8 cellular contexts compared by ENCODE assay signal in the genomic region with DNA sequence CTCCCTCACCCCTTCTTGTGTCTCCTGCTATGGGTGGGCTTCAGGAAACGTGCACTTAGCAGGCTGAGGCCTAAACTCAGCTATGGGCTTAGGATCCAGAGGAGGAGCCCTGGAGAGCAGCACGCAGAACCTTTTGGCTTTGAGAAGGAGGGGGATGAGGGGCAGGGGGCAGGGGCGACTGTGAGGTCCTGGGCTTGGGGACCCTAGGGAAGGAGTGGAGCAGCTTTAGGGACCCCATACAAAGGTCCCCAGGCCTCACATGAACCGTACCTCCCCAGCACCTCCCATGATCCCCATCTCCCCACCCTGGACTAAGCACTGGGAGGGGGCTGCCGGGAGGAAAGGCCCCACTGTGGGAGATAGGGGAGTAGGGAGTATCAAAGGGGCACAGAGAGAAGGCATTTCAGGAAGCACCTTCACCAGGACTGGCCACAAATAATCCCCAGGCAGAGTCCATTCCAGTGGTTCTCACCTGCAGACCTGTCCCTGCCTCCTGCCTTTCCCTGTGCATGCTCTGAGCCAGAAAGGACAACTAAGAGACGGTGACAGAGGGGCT.
A peak's percentile ranks its signal among the peaks of the same experiment; 100 is the strongest.
DNase-seq lines count a peak whose midpoint lies in the region; ATAC-seq and TF ChIP-seq lines count a peak whose summit lies in the region.

No MANE protein-coding gene starts in this region.

- no peaks in the 10 kb centered on the region for H3K23me2 ChIP-seq in H9 (ENCODE audit: insufficient read length, low read depth, low read length, poor library complexity, severe bottlenecking)

- no peak overlapping the region for H4K5ac ChIP-seq in H9 (ENCODE audit: insufficient read length, low read depth, low read length)

- H3K27me3 Mint-ChIP-seq in activated CD8-positive, alpha-beta T cell treated with anti-CD3 and anti-CD28 coated beads, Interleukin-2, amount 10 ng/mL, durations not matched to agents 7 days and 5 days (ENCODE audit: low read depth) = no peaks in the 10 kb centered on the region
- no peaks in the 10 kb centered on the region; the same call in 1 of the 2 replicates for H3K27me3 Mint-ChIP-seq in H9 (ENCODE audit: low read depth)

- H3K9me3 ChIP-seq in H9 (ENCODE audit: control insufficient read depth, low read depth, low read length) = no peaks in the 10 kb centered on the region

- WGBS in H9 (ENCODE audit: extremely low coverage, insufficient read length, low lambda C conversion rate) = no CpG with 5 or more reads among the region's 6 CpGs

- H3K9me3 Mint-ChIP-seq in activated CD8-positive, alpha-beta T cell treated with anti-CD3 and anti-CD28 coated beads, Interleukin-2, amount 10 ng/mL, durations not matched to agents 7 days and 5 days (ENCODE audit: insufficient read depth) = no peaks in the 10 kb centered on the region
- H3K9me3 Mint-ChIP-seq in H9 = no peaks in the 10 kb centered on the region

- H3K4me1 ChIP-seq in H9 (ENCODE audit: insufficient read depth, low read length) = no peaks in the 10 kb centered on the region

- no peak overlapping the region for H2BK120ac ChIP-seq in H9 (ENCODE audit: low read depth, low read length, poor library complexity, severe bottlenecking)

- no peak overlapping the region for H2BK20ac ChIP-seq in H9 (ENCODE audit: low read depth, low read length, poor library complexity, severe bottlenecking)

- H3T11ph ChIP-seq in H9 (ENCODE audit: low read length) = no peak overlapping the region

- H3K36me3 Mint-ChIP-seq in activated CD8-positive, alpha-beta T cell treated with anti-CD3 and anti-CD28 coated beads, Interleukin-2, amount 10 ng/mL, durations not matched to agents 7 days and 5 days (ENCODE audit: low read depth) = no peaks in the 10 kb centered on the region
- no peaks in the 10 kb centered on the region for H3K36me3 Mint-ChIP-seq in H9 (ENCODE audit: insufficient read depth in 1 of 3, low read depth in 3 of 3)

- H4K91ac ChIP-seq in H9 (ENCODE audit: insufficient read length, low read depth, low read length) = no peak overlapping the region

- TF ChIP-seq CTCF in H9 (conservative IDR thresholded peaks at IDR 0.05) (no peak), GM20000 (IDR thresholded peaks at IDR 0.05; ENCODE audit: extremely low read depth, missing control alignments) (no peak)

- no peak overlapping the region for H3K9ac ChIP-seq in H9 (ENCODE audit: extremely low read depth, insufficient read length, low read length)

- no peak overlapping the region for H3K56ac ChIP-seq in H9 (ENCODE audit: insufficient read length, low read depth, low read length)

- POLR2A ChIA-PET in activated CD8-positive, alpha-beta T cell treated with anti-CD3 and anti-CD28 coated beads, Interleukin-2, amount 10 ng/mL, durations not matched to agents 7 days and 5 days (lab: Charles Lee) = interaction anchor here (0.8 to 5.6 kb wide), 10 partner anchors 22 to 218 kb away, joined by 3 to 44 read pairs (median 4); partner anchors contain the start of gene KLF13

- H2BK15ac ChIP-seq in H9 (ENCODE audit: low read depth, low read length) = no peak overlapping the region

- no peak for ATAC-seq in activated CD8-positive, alpha-beta T cell treated with anti-CD3 and anti-CD28 coated beads, Interleukin-2, amount 10 ng/mL, durations not matched to agents 7 days and 5 days
- no peak for ATAC-seq in HG03280 (IDR thresholded peaks at IDR 0.05; ENCODE audit: unreplicated experiment)

- no peak overlapping the region for H4K8ac ChIP-seq in H9 (replicated peaks; ENCODE audit: insufficient read length, low read depth, low read length)

- H3K79me1 ChIP-seq in H9 (ENCODE audit: insufficient read depth, low read depth, low read length, poor library complexity, severe bottlenecking) = no peaks in the 10 kb centered on the region

- H3K4me1 Mint-ChIP-seq in activated CD8-positive, alpha-beta T cell treated with anti-CD3 and anti-CD28 coated beads, Interleukin-2, amount 10 ng/mL, durations not matched to agents 7 days and 5 days (ENCODE audit: low read depth) = peaks cover 81% of the 10 kb centered on the region
- H3K4me1 Mint-ChIP-seq in H9 = peaks cover 6 to 14% of the 10 kb centered on the region in 2 experiments

- no peak overlapping the region for H3K4ac ChIP-seq in H9 (ENCODE audit: low read depth, low read length)

- H3K27ac ChIP-seq in layer of hippocampus (ENCODE audit: low read depth, low read length) = peak overlapping the region; percentile 60
- H3K27ac ChIP-seq in substantia nigra (ENCODE audit: low read depth, low read length, poor library complexity, severe bottlenecking) = peak overlapping the region; percentile 77
- H3K27ac ChIP-seq in H9 (ENCODE audit: insufficient read length, low read depth, low read length) = no peak overlapping the region

- H3K27ac Mint-ChIP-seq in activated CD8-positive, alpha-beta T cell treated with anti-CD3 and anti-CD28 coated beads, Interleukin-2, amount 10 ng/mL, durations not matched to agents 7 days and 5 days = peak overlapping the region; percentile 89
- H3K27ac Mint-ChIP-seq in H9 = no peak overlapping the region

- no peak overlapping the region for H2AFZ ChIP-seq in H9 (ENCODE audit: low read length)

- CTCF ChIA-PET in activated CD8-positive, alpha-beta T cell treated with anti-CD3 and anti-CD28 coated beads, Interleukin-2, amount 10 ng/mL, durations not matched to agents 7 days and 5 days (lab: Charles Lee) = interaction anchor here (0.8 to 3.1 kb wide), 9 partner anchors 12 to 226 kb away, joined by 3 to 19 read pairs (median 3); partner anchors contain the start of gene KLF13

- no peak overlapping the region for H2AK5ac ChIP-seq in H9 (ENCODE audit: insufficient read length, low read length)

- H4K20me1 ChIP-seq in H9 (ENCODE audit: control insufficient read depth, insufficient read depth, insufficient read length) = no peaks in the 10 kb centered on the region

- no peak overlapping the region for H2BK12ac ChIP-seq in H9 (ENCODE audit: insufficient read length, low read depth, low read length)

- peak overlapping the region; percentile 36 for H3K4me3 Mint-ChIP-seq in activated CD8-positive, alpha-beta T cell treated with anti-CD3 and anti-CD28 coated beads, Interleukin-2, amount 10 ng/mL, durations not matched to agents 7 days and 5 days
- H3K4me3 Mint-ChIP-seq in H9 = no peak overlapping the region

- no peak overlapping the region for H2BK5ac ChIP-seq in H9 (ENCODE audit: insufficient read length, low read length)

- H3K18ac ChIP-seq in H9 (ENCODE audit: insufficient read length, low read depth, low read length) = no peak overlapping the region

- no peaks in the 10 kb centered on the region for H3K27me3 ChIP-seq in layer of hippocampus (ENCODE audit: control insufficient read depth, insufficient read depth, low read length)
- no peaks in the 10 kb centered on the region for H3K27me3 ChIP-seq in H9 (ENCODE audit: insufficient read depth, low read length)

- H3K23ac ChIP-seq in H9 (ENCODE audit: insufficient read length, low read depth, low read length) = no peak overlapping the region

- H3K4me2 ChIP-seq in H9 (ENCODE audit: insufficient read depth, insufficient read length, low read length) = no peak overlapping the region

- peak; percentile 27 for DNase-seq in activated T-cell treated with anti-CD3 and anti-CD28 coated beads, Interleukin-2, amount 50 U/mL, for 1 hour
- no peak for DNase-seq in activated T-cell treated with anti-CD3 and anti-CD28 coated beads for 4 hours
- peak; percentile 18 for DNase-seq in activated CD8-positive, alpha-beta T cell treated with anti-CD3 and anti-CD28 coated beads, Interleukin-2, amount 10 ng/mL, durations not matched to agents 7 days and 5 days
- no peak for DNase-seq in substantia nigra (lab: John Stamatoyannopoulos, UW)
- no peak for DNase-seq in H9
- DNase-seq in GM20000 (ENCODE audit: low spot score) = no peak

- H3K14ac ChIP-seq in H9 (ENCODE audit: insufficient read depth, low read length) = no peak overlapping the region

- no peaks in the 10 kb centered on the region for H3K79me2 ChIP-seq in H9 (ENCODE audit: insufficient read depth, low read length)

Comparison
In these comparisons a context has a peak if more than half of its experiments do, and no peak if none do; other contexts are left out.
1. DNase-seq: peak in activated T-cell treated with anti-CD3 and anti-CD28 coated beads, Interleukin-2, amount 50 U/mL, for 1 hour (single experiment) and activated CD8-positive, alpha-beta T cell treated with anti-CD3 and anti-CD28 coated beads, Interleukin-2, amount 10 ng/mL, durations not matched to agents 7 days and 5 days (single experiment); none in activated T-cell treated with anti-CD3 and anti-CD28 coated beads for 4 hours (single experiment), substantia nigra (0 of 49), H9 (single experiment) and GM20000 (single experiment).